18 cellular contexts compared by ENCODE assay signal in genomic region chr9:89622933-89623861, GRCh38. TPM values are rescaled to one million over a fixed set of nuclear protein-coding genes. Genes with fewer than 3 reads are reported as not detected.
DNase-seq lines count a peak whose midpoint lies in the region; ATAC-seq, FAIRE-seq and TF ChIP-seq lines count a peak whose summit lies in the region.
"Had no signal": no experiment of that assay in that cellular context is flagged by ENCODE, and none has a peak within 500 bp of the region (broad histone marks: within the 10 kb centered on the region; RNA-seq: fewer than 3 reads in every experiment).

No MANE protein-coding gene starts in this region.

- no peak for ATAC-seq in HG03432 (IDR thresholded peaks at IDR 0.05; ENCODE audit: unreplicated experiment)
- ATAC-seq: naive thymus-derived CD8-positive, alpha-beta T cell; Panc1 had no signal

- H3K27ac ChIP-seq in esophagus muscularis mucosa (replicated peaks in 1 of 4) (peak overlapping the region; percentile 86 to 90 (median 90)), muscle layer of colon (ENCODE audit: low read depth, low read length) (peak overlapping the region; percentile 81), testis (peak overlapping the region; percentile 7 to 8), tibial nerve (no peak overlapping the region)

- H3K36me3 ChIP-seq in esophagus muscularis mucosa (no peaks in the 10 kb centered on the region), muscle layer of colon (ENCODE audit: insufficient read depth, low read length) (no peaks in the 10 kb centered on the region), testis (ENCODE audit: low read depth, missing control alignments) (no peaks in the 10 kb centered on the region), tibial nerve (no peaks in the 10 kb centered on the region)

- 63% methylated on average over 17 of the region's 20 CpGs for WGBS in esophagus muscularis mucosa
- 50 to 58% methylated on average over 14 to 20 of the region's 20 CpGs for WGBS in testis, 2 donors
- 74 to 82% methylated on average over 17 to 20 of the region's 20 CpGs for WGBS in tibial nerve, 2 donors

- peaks cover 48 to 87% (median 83%) of the 10 kb centered on the region in 4 donors for H3K4me1 ChIP-seq in esophagus muscularis mucosa
- H3K4me1 ChIP-seq in muscle layer of colon (ENCODE audit: insufficient read depth, low read length): peaks cover 47% of the 10 kb centered on the region
- peaks cover 48% of the 10 kb centered on the region for H3K4me1 ChIP-seq in testis
- H3K4me1 ChIP-seq in tibial nerve: peaks cover 0 to 33% (median 2%) of the 10 kb centered on the region in 4 donors

- H3K9me3 ChIP-seq in esophagus muscularis mucosa (no peaks in the 10 kb centered on the region), muscle layer of colon (ENCODE audit: low read length) (no peaks in the 10 kb centered on the region), testis (no peaks in the 10 kb centered on the region), tibial nerve (no peaks in the 10 kb centered on the region)

- no peak for FAIRE-seq in GM19239 (lab: Jason Lieb, UNC)

- TF ChIP-seq CTCF in esophagus muscularis mucosa (IDR thresholded peaks at IDR 0.05): no peak
- TF ChIP-seq CTCF in testis (IDR thresholded peaks at IDR 0.05): no peak
- no peak for TF ChIP-seq CTCF in tibial nerve (IDR thresholded peaks at IDR 0.05)

- intact Hi-C loops in esophagus muscularis mucosa (cut with DNase I) (no loop called here), testis (cut with DNase I; ENCODE audit: low total_unique reads) (no loop called here)

- H3K9ac ChIP-seq in muscle layer of colon (ENCODE audit: low read length): no peak overlapping the region

- DNase-seq in NCI-H82 (lab: John Stamatoyannopoulos, UW): peak; percentile 91
- DNase-seq in esophagus muscularis mucosa (ENCODE audit: extremely low spot score): no peak
- peak; percentile 61 for DNase-seq in testis
- no peak for DNase-seq in iPS-NIHi11 (ENCODE audit: low spot score)
- DNase-seq in GM19239 (ENCODE audit: insufficient read length, low spot score): no peak
- DNase-seq in tibial nerve (ENCODE audit: low spot score in 2 of 2): no peak
- DNase-seq: activated CD4-positive, alpha-beta T cell treated with anti-CD3 and anti-CD28 coated beads for 48 hours; activated CD8-positive, alpha-beta memory T cell treated with anti-CD3 and anti-CD28 coated beads, Interleukin-2, amount 50 U/mL, for 48 hours; foreskin melanocyte; GF-D8; immature natural killer cell; mammary epithelial cell; NCI-H2029 treated with DMSO at 0.1 percent for 48 hours; NCI-H526 treated with DMSO at 0.1 percent for 48 hours had no signal

- TF ChIP-seq POLR2A in esophagus muscularis mucosa (IDR thresholded peaks at IDR 0.05; ENCODE audit: low read depth) (no peak), testis (IDR thresholded peaks at IDR 0.05) (no peak), tibial nerve (IDR thresholded peaks at IDR 0.05) (no peak)

- peaks cover 0 to 3% (median 0%) of the 10 kb centered on the region in 4 donors for H3K27me3 ChIP-seq in esophagus muscularis mucosa
- H3K27me3 ChIP-seq in muscle layer of colon (ENCODE audit: control insufficient read depth in 1 of 2, insufficient read depth in 2 of 2, low read length in 2 of 2): no peaks in the 10 kb centered on the region
- H3K27me3 ChIP-seq in testis: no peaks in the 10 kb centered on the region
- no peaks in the 10 kb centered on the region for H3K27me3 ChIP-seq in tibial nerve

- peak overlapping the region; percentile 12 to 44 (median 26) for H3K4me3 ChIP-seq in esophagus muscularis mucosa
- peak overlapping the region in 1 of 2 donors; percentile 26 for H3K4me3 ChIP-seq in muscle layer of colon (ENCODE audit: low read depth in 1 of 2, low read length in 2 of 2)
- no peak overlapping the region for H3K4me3 ChIP-seq in testis
- no peak overlapping the region for H3K4me3 ChIP-seq in tibial nerve

- TF ChIP-seq EP300 in esophagus muscularis mucosa (IDR thresholded peaks at IDR 0.05) (peak; percentile 90), tibial nerve (IDR thresholded peaks at IDR 0.05) (no peak)

RNA-seq across cellular contexts. Expression of gene GADD45G, which starts 18.4 kb away (rescaled TPM):
- total RNA-seq in esophagus muscularis mucosa (100 to 1,000 TPM in 2 of 4 donors, 10 to 100 TPM in 2; 44.0 to 136 (median 103) TPM), testis (10 to 100 TPM; 66.1 to 72.8 TPM), tibial nerve (10 to 100 TPM in 3 of 4 donors, 1 to 10 TPM in 1; 5.7 to 45.8 (median 26.8) TPM)
- polyA plus RNA-seq in testis (ENCODE audit: insufficient read depth, low read depth, low replicate concordance): 29.1 TPM

Comparison
In these comparisons a context has a peak if more than half of its experiments do, and no peak if none do; other contexts are left out.
1. DNase-seq: peak in NCI-H82 (single experiment) and testis (single experiment); none in esophagus muscularis mucosa (single experiment), iPS-NIHi11 (single experiment), GM19239 (single experiment) and tibial nerve (0 of 2).
2. H3K27ac ChIP-seq: peak in esophagus muscularis mucosa (4 of 4), muscle layer of colon (single experiment) and testis (2 of 2); none in tibial nerve (0 of 4).
3. H3K4me3 ChIP-seq: peak in esophagus muscularis mucosa (4 of 4); none in testis (0 of 2) and tibial nerve (0 of 4).